In genomic region chr2:174292908-174293307, GRCh38 we compare ENCODE assay signal across 9 cellular contexts. TPM values are rescaled to one million over a fixed set of nuclear protein-coding genes. Genes with fewer than 3 reads are reported as not detected.
"Had no signal": no experiment of that assay in that cellular context is flagged by ENCODE, and none has a peak within 500 bp of the region (broad histone marks: within the 10 kb centered on the region; RNA-seq: fewer than 3 reads in every experiment).

No MANE protein-coding gene starts in this region.

- ATAC-seq: GM12878 had no signal

- H3K4me3 ChIP-seq: GM12878 had no signal

- DNase-seq: GDM1, GF-D8 had no signal

- FAIRE-seq: G401.6, GM12878, GM12891, GM12892, GM18507, GM19239 had no signal

RNA-seq across cellular contexts. Expression of gene SP9, which starts 41.8 kb away (rescaled TPM):
- total RNA-seq: G401, GM12878 had no signal
- polyA plus RNA-seq: GM12878 had no signal
